ENCODE assay signal across 8 cellular contexts in genomic region chr1:161749509-161750407, GRCh38. TPM values are rescaled to one million over a fixed set of nuclear protein-coding genes. Genes with fewer than 3 reads are reported as not detected.
A peak's percentile ranks its signal among the peaks of the same experiment; 100 is the strongest.
DNase-seq lines count a peak whose midpoint lies in the region; ATAC-seq and TF ChIP-seq lines count a peak whose summit lies in the region.

Gene DUSP12 (plus strand): TSS chr1:161749786. CDS start chr1:161749802, 16 bp downstream.

- H3K4me3 ChIP-seq in right atrium auricular region = peak within 1 kb of the TSS; percentile 71 to 77
- peak within 1 kb of the TSS; percentile 90 to 98 for H3K4me3 ChIP-seq in vagina

- TF ChIP-seq CTCF in right atrium auricular region (IDR thresholded peaks at IDR 0.05) = no peak
- TF ChIP-seq CTCF in vagina (IDR thresholded peaks at IDR 0.05) = no peak

- peak; percentile 91 for ATAC-seq in HG02884 (IDR thresholded peaks at IDR 0.05; ENCODE audit: unreplicated experiment)

- H3K27ac ChIP-seq in right atrium auricular region (peak within 1 kb of the TSS; percentile 82 to 85), vagina (peak within 1 kb of the TSS; percentile 87)

- intact Hi-C loops in T-helper 2 cell treated with Interferon-gamma antibody and Interleukin-4, amounts not matched to agents 100 ng/mL and 5 ng/mL, for 36 hours (cut with micrococcal nuclease) = loop anchor here (1.0 to 2.0 kb wide), 2 partner anchors 17 to 209 kb away; partner anchors contain the start of gene ATF6
- intact Hi-C loops in vagina (cut with DNase I) = no loop called here

- H3K36me3 ChIP-seq in right atrium auricular region (peaks cover 27% of the 10 kb centered on the region), vagina (peaks cover 0 to 36% of the 10 kb centered on the region in 2 donors)

- TF ChIP-seq POLR2A in GM15510 (IDR thresholded peaks at IDR 0.05; ENCODE audit: borderline replicate concordance, extremely low read depth, insufficient read length) (peak; percentile 89), vagina (IDR thresholded peaks at IDR 0.05) (no peak)

- H3K9me3 ChIP-seq in right atrium auricular region (no peaks in the 10 kb centered on the region), vagina (no peaks in the 10 kb centered on the region)

- no peaks in the 10 kb centered on the region for H3K27me3 ChIP-seq in right atrium auricular region
- no peaks in the 10 kb centered on the region for H3K27me3 ChIP-seq in vagina

- peaks cover 0 to 15% of the 10 kb centered on the region in 2 donors for H3K4me1 ChIP-seq in right atrium auricular region
- H3K4me1 ChIP-seq in vagina = peaks cover 12% of the 10 kb centered on the region

- peak; percentile 89 for DNase-seq in NCI-H1694 treated with DMSO at 0.1 percent for 48 hours (lab: John Stamatoyannopoulos, UW)
- peak; percentile 40 to 97 (median 88) for DNase-seq in anterior cingulate cortex (lab: John Stamatoyannopoulos, UW)
- peak; percentile 94 for DNase-seq in right atrium auricular region (ENCODE audit: low spot score)
- DNase-seq in pulmonary artery endothelial cell (ENCODE audit: low read depth, low spot score) = peak; percentile 78
- DNase-seq in vagina (ENCODE audit: extremely low spot score in 2 of 2) = peak in 1 of 2 donors; percentile 92

RNA-seq across cellular contexts. Expression of gene DUSP12, which starts in this region (rescaled TPM):
- 27.1 and 27.6 TPM in 2 replicates for total RNA-seq in T-helper 2 cell treated with Interferon-gamma antibody and Interleukin-4, amounts not matched to agents 100 ng/mL and 5 ng/mL, for 36 hours
- 10 to 100 TPM; 10.4 to 11.0 TPM for total RNA-seq in right atrium auricular region
- total RNA-seq in pulmonary artery endothelial cell = 38.8 and 39.5 TPM in 2 replicates
- 34.1 TPM for total RNA-seq in vagina
